Comparison of ENCODE assay signal across 1 cellular context in genomic region chr18:59795882-59796281, GRCh38.
TF ChIP-seq lines count a peak whose summit lies in the region.

No MANE protein-coding gene starts in this region.

TF ChIP-seq in IMR-90, 13 proteins besides CTCF, POLR2A, EP300 and RAD21:
- no peak for TF ChIP-seq CEBPB (IDR thresholded peaks at IDR 0.05; ENCODE audit: low read depth, low read length)
- TF ChIP-seq MAFK (IDR thresholded peaks at IDR 0.05; ENCODE audit: low read depth, low read length), result no peak
- TF ChIP-seq FOS (IDR thresholded peaks at IDR 0.05; ENCODE audit: low read depth, low read length), result no peak
- no peak for TF ChIP-seq RFX5 (IDR thresholded peaks at IDR 0.05; ENCODE audit: low read depth, low read length)
- no peak for TF ChIP-seq CHD1 (IDR thresholded peaks at IDR 0.05; ENCODE audit: low read depth, low read length)
- TF ChIP-seq MXI1 (IDR thresholded peaks at IDR 0.05; ENCODE audit: borderline replicate concordance, low read depth, low read length), result no peak
TF ChIP-seq in IMR-90: peak in this region for 0.
